ENCODE assay signal across 1 cellular context in the genomic region with DNA sequence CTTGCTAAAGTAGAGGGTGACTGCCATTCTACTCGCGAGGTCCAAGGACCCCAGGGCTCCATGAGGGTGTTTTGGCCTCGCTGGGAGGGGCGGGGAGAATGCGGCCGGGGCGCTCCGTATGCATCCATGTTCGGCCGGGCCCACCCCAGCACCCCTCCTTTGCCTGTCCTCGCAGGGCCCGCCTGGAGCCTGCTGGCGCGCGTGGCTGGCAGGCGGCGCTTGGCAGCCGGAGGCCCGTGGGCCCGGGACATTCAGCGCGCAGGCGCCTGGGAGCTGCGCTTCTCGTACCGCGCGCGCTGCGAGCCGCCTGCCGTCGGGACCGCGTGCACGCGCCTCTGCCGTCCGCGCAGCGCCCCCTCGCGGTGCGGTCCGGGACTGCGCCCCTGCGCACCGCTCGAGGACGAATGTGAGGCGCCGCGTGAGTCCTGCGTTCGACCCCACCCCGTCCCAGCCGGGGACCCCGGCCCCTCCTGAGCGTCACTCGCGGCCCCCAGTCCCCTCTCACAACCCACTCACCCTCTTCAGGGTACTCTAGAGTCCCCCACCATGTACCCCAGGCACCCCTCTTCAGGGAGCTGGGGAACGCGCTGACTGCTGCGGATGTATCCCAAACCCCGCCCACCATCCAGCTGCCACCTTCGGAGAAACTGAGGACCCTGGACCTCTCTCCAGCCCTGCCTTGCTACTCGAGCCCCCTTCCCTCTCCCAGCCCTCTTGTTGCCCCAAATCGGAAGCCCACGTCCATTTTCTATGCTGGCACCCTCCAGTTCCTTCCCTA.
A peak's percentile ranks its signal among the peaks of the same experiment; 100 is the strongest.
TF ChIP-seq lines count a peak whose summit lies in the region.

No MANE protein-coding gene starts in this region.

TF ChIP-seq in HEK293, 187 proteins besides CTCF, POLR2A, EP300 and RAD21 (continued from another document and continues in another):
- TF ChIP-seq ZBTB10 (tag by site-specific recombination; IDR thresholded peaks at IDR 0.05) = peak; percentile 85
- TF ChIP-seq ZNF544 (tag by site-specific recombination; IDR thresholded peaks at IDR 0.05) = no peak
- no peak for TF ChIP-seq ZNF169 (tag by site-specific recombination; IDR thresholded peaks at IDR 0.05)
- TF ChIP-seq ZNF112 (tag by site-specific recombination; IDR thresholded peaks at IDR 0.05) = no peak
- TF ChIP-seq ZBTB1 (tag by site-specific recombination; IDR thresholded peaks at IDR 0.05) = no peak
- no peak for TF ChIP-seq ZSCAN23 (tag by site-specific recombination; IDR thresholded peaks at IDR 0.05)
- peak; percentile 11; the same call in 1 of the 2 replicates for TF ChIP-seq KLF1 (tag by site-specific recombination; IDR thresholded peaks at IDR 0.05)
- TF ChIP-seq ZBTB7A (tag by site-specific recombination; IDR thresholded peaks at IDR 0.05; ENCODE audit: low read depth) = no peak
- no peak for TF ChIP-seq SP2 (tag by site-specific recombination; IDR thresholded peaks at IDR 0.05)
- no peak for TF ChIP-seq BCL11A (tag by site-specific recombination; IDR thresholded peaks at IDR 0.05; ENCODE audit: low read depth)
- TF ChIP-seq SCRT2 (tag by site-specific recombination; IDR thresholded peaks at IDR 0.05) = no peak
- no peak; the same call in 1 of the 2 replicates for TF ChIP-seq ZNF398 (tag by site-specific recombination; IDR thresholded peaks at IDR 0.05)
- TF ChIP-seq, protein P1, sequence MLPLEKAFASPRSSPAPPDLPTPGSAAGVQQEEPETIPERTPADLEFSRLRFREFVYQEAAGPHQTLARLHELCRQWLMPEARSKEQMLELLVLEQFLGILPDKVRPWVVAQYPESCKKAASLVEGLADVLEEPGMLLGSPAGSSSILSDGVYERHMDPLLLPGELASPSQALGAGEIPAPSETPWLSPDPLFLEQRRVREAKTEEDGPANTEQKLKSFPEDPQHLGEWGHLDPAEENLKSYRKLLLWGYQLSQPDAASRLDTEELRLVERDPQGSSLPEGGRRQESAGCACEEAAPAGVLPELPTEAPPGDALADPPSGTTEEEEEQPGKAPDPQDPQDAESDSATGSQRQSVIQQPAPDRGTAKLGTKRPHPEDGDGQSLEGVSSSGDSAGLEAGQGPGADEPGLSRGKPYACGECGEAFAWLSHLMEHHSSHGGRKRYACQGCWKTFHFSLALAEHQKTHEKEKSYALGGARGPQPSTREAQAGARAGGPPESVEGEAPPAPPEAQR (tag by site-specific recombination; IDR thresholded peaks at IDR 0.05) = no peak
- TF ChIP-seq ZNF449 (tag by site-specific recombination; IDR thresholded peaks at IDR 0.05) = no peak
- TF ChIP-seq, protein P2, sequence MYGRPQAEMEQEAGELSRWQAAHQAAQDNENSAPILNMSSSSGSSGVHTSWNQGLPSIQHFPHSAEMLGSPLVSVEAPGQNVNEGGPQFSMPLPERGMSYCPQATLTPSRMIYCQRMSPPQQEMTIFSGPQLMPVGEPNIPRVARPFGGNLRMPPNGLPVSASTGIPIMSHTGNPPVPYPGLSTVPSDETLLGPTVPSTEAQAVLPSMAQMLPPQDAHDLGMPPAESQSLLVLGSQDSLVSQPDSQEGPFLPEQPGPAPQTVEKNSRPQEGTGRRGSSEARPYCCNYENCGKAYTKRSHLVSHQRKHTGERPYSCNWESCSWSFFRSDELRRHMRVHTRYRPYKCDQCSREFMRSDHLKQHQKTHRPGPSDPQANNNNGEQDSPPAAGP (tag by site-specific recombination; IDR thresholded peaks at IDR 0.05) = no peak
- no peak for TF ChIP-seq MYNN (tag by site-specific recombination; IDR thresholded peaks at IDR 0.05; ENCODE audit: borderline replicate concordance)
- TF ChIP-seq ZSCAN30 (tag by site-specific recombination; IDR thresholded peaks at IDR 0.05) = peak; percentile 99
- TF ChIP-seq KLF16 (tag by site-specific recombination; IDR thresholded peaks at IDR 0.05) = no peak
- TF ChIP-seq REPIN1 (tag by site-specific recombination; IDR thresholded peaks at IDR 0.05; ENCODE audit: low read depth) = no peak
- no peak for TF ChIP-seq ZNF391 (tag by site-specific recombination; IDR thresholded peaks at IDR 0.05; ENCODE audit: borderline replicate concordance, low read depth)
- no peak for TF ChIP-seq ZNF221 (tag by site-specific recombination; IDR thresholded peaks at IDR 0.05; ENCODE audit: borderline replicate concordance)
- TF ChIP-seq, protein P3, sequence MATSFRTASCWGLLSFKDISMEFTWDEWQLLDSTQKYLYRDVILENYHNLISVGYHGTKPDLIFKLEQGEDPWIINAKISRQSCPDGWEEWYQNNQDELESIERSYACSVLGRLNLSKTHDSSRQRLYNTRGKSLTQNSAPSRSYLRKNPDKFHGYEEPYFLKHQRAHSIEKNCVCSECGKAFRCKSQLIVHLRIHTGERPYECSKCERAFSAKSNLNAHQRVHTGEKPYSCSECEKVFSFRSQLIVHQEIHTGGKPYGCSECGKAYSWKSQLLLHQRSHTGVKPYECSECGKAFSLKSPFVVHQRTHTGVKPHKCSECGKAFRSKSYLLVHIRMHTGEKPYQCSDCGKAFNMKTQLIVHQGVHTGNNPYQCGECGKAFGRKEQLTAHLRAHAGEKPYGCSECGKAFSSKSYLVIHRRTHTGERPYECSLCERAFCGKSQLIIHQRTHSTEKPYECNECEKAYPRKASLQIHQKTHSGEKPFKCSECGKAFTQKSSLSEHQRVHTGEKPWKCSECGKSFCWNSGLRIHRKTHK (tag by site-specific recombination; IDR thresholded peaks at IDR 0.05) = no peak
- TF ChIP-seq ZBTB21 (tag by site-specific recombination; IDR thresholded peaks at IDR 0.05) = no peak
- TF ChIP-seq, protein P4, sequence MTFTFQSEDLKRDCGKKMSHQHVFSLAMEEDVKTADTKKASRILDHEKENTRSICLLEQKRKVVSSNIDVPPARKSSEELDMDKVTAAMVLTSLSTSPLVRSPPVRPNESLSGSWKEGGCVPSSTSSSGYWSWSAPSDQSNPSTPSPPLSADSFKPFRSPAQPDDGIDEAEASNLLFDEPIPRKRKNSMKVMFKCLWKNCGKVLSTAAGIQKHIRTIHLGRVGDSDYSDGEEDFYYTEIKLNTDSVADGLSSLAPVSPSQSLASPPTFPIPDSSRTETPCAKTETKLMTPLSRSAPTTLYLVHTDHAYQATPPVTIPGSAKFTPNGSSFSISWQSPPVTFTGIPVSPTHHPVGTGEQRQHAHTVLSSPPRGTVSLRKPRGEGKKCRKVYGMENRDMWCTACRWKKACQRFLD (tag by site-specific recombination; IDR thresholded peaks at IDR 0.05) = no peak
- no peak for TF ChIP-seq WT1 (tag by site-specific recombination; IDR thresholded peaks at IDR 0.05)
- peak; percentile 93 for TF ChIP-seq ZNF335 (tag by site-specific recombination; conservative IDR thresholded peaks at IDR 0.05)
- TF ChIP-seq ZNF488 (tag by site-specific recombination; IDR thresholded peaks at IDR 0.05) = no peak
- 0 out of 2 replicates have a peak, but pooled peaks have one; percentile 63 for TF ChIP-seq ZNF785 (tag by site-specific recombination; IDR thresholded peaks at IDR 0.05)
- TF ChIP-seq ZNF24 (tag by site-specific recombination; IDR thresholded peaks at IDR 0.05) = no peak
- no peak for TF ChIP-seq ZNF146 (tag by site-specific recombination; IDR thresholded peaks at IDR 0.05)
- peak; percentile 77; the same call in 1 of the 2 replicates for TF ChIP-seq ZXDB (tag by site-specific recombination; IDR thresholded peaks at IDR 0.05)
- TF ChIP-seq ZNF2 (tag by site-specific recombination; IDR thresholded peaks at IDR 0.05) = no peak
- TF ChIP-seq, protein P5, sequence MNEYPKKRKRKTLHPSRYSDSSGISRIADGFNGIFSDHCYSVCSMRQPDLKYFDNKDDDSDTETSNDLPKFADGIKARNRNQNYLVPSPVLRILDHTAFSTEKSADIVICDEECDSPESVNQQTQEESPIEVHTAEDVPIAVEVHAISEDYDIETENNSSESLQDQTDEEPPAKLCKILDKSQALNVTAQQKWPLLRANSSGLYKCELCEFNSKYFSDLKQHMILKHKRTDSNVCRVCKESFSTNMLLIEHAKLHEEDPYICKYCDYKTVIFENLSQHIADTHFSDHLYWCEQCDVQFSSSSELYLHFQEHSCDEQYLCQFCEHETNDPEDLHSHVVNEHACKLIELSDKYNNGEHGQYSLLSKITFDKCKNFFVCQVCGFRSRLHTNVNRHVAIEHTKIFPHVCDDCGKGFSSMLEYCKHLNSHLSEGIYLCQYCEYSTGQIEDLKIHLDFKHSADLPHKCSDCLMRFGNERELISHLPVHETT (tag by site-specific recombination; IDR thresholded peaks at IDR 0.05) = no peak
- TF ChIP-seq KLF8 (tag by site-specific recombination; IDR thresholded peaks at IDR 0.05) = 0 out of 2 replicates have a peak, but pooled peaks have one; percentile 18
- TF ChIP-seq ZBTB6 (tag by site-specific recombination; IDR thresholded peaks at IDR 0.05) = peak; percentile 70
- no peak for TF ChIP-seq ZNF701 (tag by site-specific recombination; IDR thresholded peaks at IDR 0.05)
- no peak for TF ChIP-seq TSHZ1 (tag by site-specific recombination; IDR thresholded peaks at IDR 0.05; ENCODE audit: borderline replicate concordance)
- TF ChIP-seq OVOL3 (tag by site-specific recombination; IDR thresholded peaks at IDR 0.05) = no peak
